In genomic region chr1:46131727-46132528, GRCh38 we compare ENCODE assay signal across 8 cellular contexts. TPM values are rescaled to one million over a fixed set of nuclear protein-coding genes. Genes with fewer than 3 reads are reported as not detected.
DNase-seq lines count a peak whose midpoint lies in the region; ATAC-seq and TF ChIP-seq lines count a peak whose summit lies in the region.

No MANE protein-coding gene starts in this region.

- peak; percentile 9 for DNase-seq in Calu3
- DNase-seq in MM.1S, result peak; percentile 50
- peak; percentile 18 for DNase-seq in T-helper 9 cell
- DNase-seq in central memory CD8-positive, alpha-beta T cell (ENCODE audit: low spot score in 2 of 2), result peak in 1 of 2 donors; percentile 13
- no peak for DNase-seq in lower leg skin (ENCODE audit: low spot score in 2 of 2)
- no peak for DNase-seq in stimulated activated effector memory CD8-positive, alpha-beta T cell treated with anti-CD3 and anti-CD28 coated beads, Interleukin-12 subunit alpha, Interleukin-12 subunit beta, amount 100 ng/mL, for 72 hours (ENCODE audit: low spot score in 2 of 2)
- DNase-seq in SKM-1 (lab: John Stamatoyannopoulos, UW; ENCODE audit: unreplicated experiment), result no peak

- H3K4me3 ChIP-seq in MM.1S (ENCODE audit: low read length) (peak overlapping the region; percentile 68), lower leg skin (ENCODE audit: low read depth, poor library complexity, severe bottlenecking) (peak overlapping the region; percentile 60)

- peak overlapping the region; percentile 99 for H3K27ac Mint-ChIP-seq in Calu3 (ENCODE audit: unreplicated experiment)
- peak overlapping the region; percentile 98 for H3K27ac Mint-ChIP-seq in central memory CD8-positive, alpha-beta T cell (ENCODE audit: low read depth)
- peak overlapping the region; percentile 100 for H3K27ac Mint-ChIP-seq in stimulated activated effector memory CD8-positive, alpha-beta T cell treated with anti-CD3 and anti-CD28 coated beads, Interleukin-12 subunit alpha, Interleukin-12 subunit beta, amount 100 ng/mL, for 72 hours

- TSS peak; percentile 65 for BruUV-seq in Calu3 (replicated peaks; lab: Mats Ljungman, UMichigan)

- peaks cover 13% of the 10 kb centered on the region for H3K79me2 ChIP-seq in MM.1S (ENCODE audit: low read length)

- TF ChIP-seq CTCF in Calu3 (IDR thresholded peaks at IDR 0.05; ENCODE audit: unreplicated experiment), result no peak
- no peak for TF ChIP-seq CTCF in MM.1S (IDR thresholded peaks at IDR 0.05; ENCODE audit: low read length)
- TF ChIP-seq CTCF in lower leg skin (IDR thresholded peaks at IDR 0.05), result no peak

- H3K4me1 ChIP-seq in MM.1S (ENCODE audit: low read length), result peaks cover 22% of the 10 kb centered on the region

- peak overlapping the region; percentile 99 for H3K27ac ChIP-seq in MM.1S (ENCODE audit: low read length)

- peaks cover 56% of the 10 kb centered on the region for H3K4me1 Mint-ChIP-seq in Calu3 (ENCODE audit: low read depth, unreplicated experiment)
- H3K4me1 Mint-ChIP-seq in central memory CD8-positive, alpha-beta T cell, result peaks cover 25% of the 10 kb centered on the region
- peaks cover 30% of the 10 kb centered on the region for H3K4me1 Mint-ChIP-seq in stimulated activated effector memory CD8-positive, alpha-beta T cell treated with anti-CD3 and anti-CD28 coated beads, Interleukin-12 subunit alpha, Interleukin-12 subunit beta, amount 100 ng/mL, for 72 hours

- peak overlapping the region; percentile 95 for H2AFZ ChIP-seq in MM.1S (ENCODE audit: low read length)

- no peaks in the 10 kb centered on the region for H3K9me3 Mint-ChIP-seq in Calu3 (ENCODE audit: low read depth, unreplicated experiment)
- no peaks in the 10 kb centered on the region for H3K9me3 Mint-ChIP-seq in central memory CD8-positive, alpha-beta T cell
- no peaks in the 10 kb centered on the region for H3K9me3 Mint-ChIP-seq in stimulated activated effector memory CD8-positive, alpha-beta T cell treated with anti-CD3 and anti-CD28 coated beads, Interleukin-12 subunit alpha, Interleukin-12 subunit beta, amount 100 ng/mL, for 72 hours

- no peak for TF ChIP-seq POLR2A in lower leg skin (IDR thresholded peaks at IDR 0.05)

- 1 to 2% methylated on average over 38 of the region's 38 CpGs for WGBS in lower leg skin, 2 donors

- no peaks in the 10 kb centered on the region for H3K36me3 ChIP-seq in MM.1S (replicated peaks; ENCODE audit: insufficient read depth, low read length)

- no peaks in the 10 kb centered on the region for H3K9me2 ChIP-seq in MM.1S (replicated peaks; ENCODE audit: insufficient read depth, low read length)

- no peaks in the 10 kb centered on the region for H4K20me1 ChIP-seq in MM.1S (ENCODE audit: insufficient read depth, low read length)

- no peaks in the 10 kb centered on the region for H3K27me3 ChIP-seq in MM.1S (replicated peaks; ENCODE audit: insufficient read depth, low read length)

- peak overlapping the region; percentile 98 for H3K4me2 ChIP-seq in MM.1S (ENCODE audit: low read depth, low read length)

- H3K27me3 Mint-ChIP-seq in Calu3 (ENCODE audit: unreplicated experiment), result no peaks in the 10 kb centered on the region
- peaks cover 40% of the 10 kb centered on the region for H3K27me3 Mint-ChIP-seq in central memory CD8-positive, alpha-beta T cell

- CTCF ChIA-PET in Calu3 (lab: Charles Lee), result interaction anchor here (0.5 to 1.5 kb wide), 7 partner anchors 28 to 1491 kb away, joined by 3 to 6 read pairs (median 3); no protein-coding TSS in a partner anchor

- H3K4me3 Mint-ChIP-seq in Calu3 (ENCODE audit: low read depth, unreplicated experiment), result peak overlapping the region; percentile 86
- H3K4me3 Mint-ChIP-seq in central memory CD8-positive, alpha-beta T cell, result peak overlapping the region; percentile 99
- peak overlapping the region; percentile 99 for H3K4me3 Mint-ChIP-seq in stimulated activated effector memory CD8-positive, alpha-beta T cell treated with anti-CD3 and anti-CD28 coated beads, Interleukin-12 subunit alpha, Interleukin-12 subunit beta, amount 100 ng/mL, for 72 hours

- peaks cover 31% of the 10 kb centered on the region for H3F3A ChIP-seq in MM.1S (ENCODE audit: insufficient read depth, low read length)

- H3K9me3 ChIP-seq in MM.1S (replicated peaks; ENCODE audit: insufficient read depth, low read length), result no peaks in the 10 kb centered on the region

- H3K36me3 Mint-ChIP-seq in Calu3 (ENCODE audit: insufficient read depth, unreplicated experiment), result peaks cover 50% of the 10 kb centered on the region
- peaks cover 8% of the 10 kb centered on the region for H3K36me3 Mint-ChIP-seq in central memory CD8-positive, alpha-beta T cell (ENCODE audit: insufficient read depth)
- peaks cover 6% of the 10 kb centered on the region for H3K36me3 Mint-ChIP-seq in stimulated activated effector memory CD8-positive, alpha-beta T cell treated with anti-CD3 and anti-CD28 coated beads, Interleukin-12 subunit alpha, Interleukin-12 subunit beta, amount 100 ng/mL, for 72 hours

- peak overlapping the region; percentile 98 for H3K9ac ChIP-seq in MM.1S (ENCODE audit: low read length)

- intact Hi-C loops in Calu3 (cut with micrococcal nuclease; ENCODE audit: unreplicated experiment), result loop anchor here (2.0 to 5.0 kb wide), 2 partner anchors 47 to 95 kb away; no protein-coding TSS in a partner anchor
- intact Hi-C loops in lower leg skin (cut with DNase I; ENCODE audit: low total_unique reads), result no loop called here

- peak; percentile 40 for ATAC-seq in central memory CD8-positive, alpha-beta T cell (replicated peaks; ENCODE audit: extremely low read depth, poor library complexity, severe bottlenecking)
- ATAC-seq in stimulated activated effector memory CD8-positive, alpha-beta T cell treated with anti-CD3 and anti-CD28 coated beads, Interleukin-12 subunit alpha, Interleukin-12 subunit beta, amount 100 ng/mL, for 72 hours, result no peak
- no peak for ATAC-seq in HG02588 (IDR thresholded peaks at IDR 0.05; ENCODE audit: unreplicated experiment)

RNA-seq across cellular contexts. Expression of gene PIK3R3, which starts 0.5 kb away (rescaled TPM):
- total RNA-seq in Calu3 (2022), result 17.4 and 21.4 TPM in 2 replicates
- total RNA-seq in lower leg skin, result 10 to 100 TPM in 3 of 4 donors, 1 to 10 TPM in 1; 4.4 to 18.4 (median 11.7) TPM

RNA-seq across cellular contexts. Expression of gene TSPAN1, which starts 43.0 kb away (rescaled TPM):
- 46.2 and 94.8 TPM in 2 replicates for total RNA-seq in Calu3 (2022)
- 10 to 100 TPM in 1 of 4 donors, 1 to 10 TPM in 3; 2.9 to 10.9 (median 5.9) TPM for total RNA-seq in lower leg skin

RNA-seq across cellular contexts. Expression of gene P3R3URF, which starts 44.4 kb away (rescaled TPM):
- total RNA-seq in Calu3 (2022) (not detected in 2 replicates), lower leg skin (not detected)

Comparison
In these comparisons a context has a peak if more than half of its experiments do, and no peak if none do; other contexts are left out.
1. DNase-seq: peak in Calu3 (single experiment), MM.1S (single experiment) and T-helper 9 cell (single experiment); none in lower leg skin (0 of 2), stimulated activated effector memory CD8-positive, alpha-beta T cell treated with anti-CD3 and anti-CD28 coated beads, Interleukin-12 subunit alpha, Interleukin-12 subunit beta, amount 100 ng/mL, for 72 hours (0 of 2) and SKM-1 (single experiment).
2. Peak in every context shown above with its lines, with median percentiles within 50 percentile points of each other: H3K27ac Mint-ChIP-seq and H3K4me3 Mint-ChIP-seq.